In genomic region chr17:74642556-74642955, GRCh38 we compare ENCODE assay signal across 22 cellular contexts. TPM values are rescaled to one million over a fixed set of nuclear protein-coding genes. Genes with fewer than 3 reads are reported as not detected.
A peak's percentile ranks its signal among the peaks of the same experiment; 100 is the strongest.
DNase-seq lines count a peak whose midpoint lies in the region; ATAC-seq, FAIRE-seq and TF ChIP-seq lines count a peak whose summit lies in the region.
"Had no signal": no experiment of that assay in that cellular context is flagged by ENCODE, and none has a peak within 500 bp of the region (broad histone marks: within the 10 kb centered on the region; RNA-seq: fewer than 3 reads in every experiment).

No MANE protein-coding gene starts in this region.

- peaks cover 87% of the 10 kb centered on the region for H3K4me1 Mint-ChIP-seq in CD14-positive monocyte
- H3K4me1 Mint-ChIP-seq in dendritic cell treated with granulocyte-macrophage colony-stimulating factor and Interleukin-4, amounts not matched to agents 40 ng/mL and 50 ng/mL, for 4 days (ENCODE audit: low read depth) = peaks cover 86% of the 10 kb centered on the region

- no peaks in the 10 kb centered on the region for H3K9me3 ChIP-seq in spleen
- H3K9me3 ChIP-seq in upper lobe of right lung = no peaks in the 10 kb centered on the region
- H3K9me3 ChIP-seq in pancreas = no peaks in the 10 kb centered on the region
- H3K9me3 ChIP-seq: HAP-1 had no signal

- 60 to 74% (median 65%) methylated on average over 4 of the region's 4 CpGs for WGBS in spleen, 5 donors
- 19 to 24% methylated on average over 4 of the region's 4 CpGs for WGBS in pancreas, 2 donors

- H3K4me3 Mint-ChIP-seq in CD14-positive monocyte = peak overlapping the region in 1 of 2 donors; percentile 83
- no peak overlapping the region for H3K4me3 Mint-ChIP-seq in dendritic cell treated with granulocyte-macrophage colony-stimulating factor and Interleukin-4, amounts not matched to agents 40 ng/mL and 50 ng/mL, for 4 days
- H3K4me3 Mint-ChIP-seq: CD8-positive, alpha-beta memory T cell had no signal

- no peak for DNase-seq in CD14-positive monocyte (ENCODE audit: low spot score)
- no peak for DNase-seq in spleen
- no peak for DNase-seq in upper lobe of right lung
- DNase-seq in pancreas = no peak
- DNase-seq: ACHN; CD4-positive, CD25-positive, alpha-beta regulatory T cell; CD8-positive, alpha-beta memory T cell; COR-L47; DMS 273 treated with DMSO at 0.1 percent for 48 hours; DND-41; EL; GM23248 had no signal

- peaks cover 5 to 9% of the 10 kb centered on the region in 2 donors for H3K36me3 Mint-ChIP-seq in CD14-positive monocyte
- no peaks in the 10 kb centered on the region for H3K36me3 Mint-ChIP-seq in dendritic cell treated with granulocyte-macrophage colony-stimulating factor and Interleukin-4, amounts not matched to agents 40 ng/mL and 50 ng/mL, for 4 days (ENCODE audit: low read depth)
- H3K36me3 Mint-ChIP-seq: CD4-positive, CD25-positive, alpha-beta regulatory T cell had no signal

- H3K36me3 ChIP-seq in spleen (no peaks in the 10 kb centered on the region), upper lobe of right lung (no peaks in the 10 kb centered on the region), pancreas (no peaks in the 10 kb centered on the region)
- H3K36me3 ChIP-seq: HAP-1 had no signal

- H3K27me3 Mint-ChIP-seq in CD14-positive monocyte (ENCODE audit: low read depth in 3 of 3) = peaks cover 1 to 11% (median 2%) of the 10 kb centered on the region in 3 donors
- peaks cover 49% of the 10 kb centered on the region for H3K27me3 Mint-ChIP-seq in dendritic cell treated with granulocyte-macrophage colony-stimulating factor and Interleukin-4, amounts not matched to agents 40 ng/mL and 50 ng/mL, for 4 days

- intact Hi-C loops in CD14-positive monocyte (cut with micrococcal nuclease) = loop anchor here (5.0 to 10.0 kb wide), 2 partner anchors 110 to 268 kb away; partner anchors contain the start of gene CD300LB (in 1 of the 2)
- intact Hi-C loops in dendritic cell treated with granulocyte-macrophage colony-stimulating factor and Interleukin-4, amounts not matched to agents 40 ng/mL and 50 ng/mL, for 4 days (cut with micrococcal nuclease) = loop anchor here (1.0 kb wide), 1 partner anchor 73 kb away; no protein-coding TSS in a partner anchor
- intact Hi-C loops in spleen (cut with DNase I; ENCODE audit: low total_unique reads) = no loop called here
- intact Hi-C loops in upper lobe of right lung (cut with DNase I) = no loop called here
- intact Hi-C loops in pancreas (cut with DNase I) = no loop called here

- H3K4me3 ChIP-seq in spleen (no peak overlapping the region), upper lobe of right lung (no peak overlapping the region), pancreas (no peak overlapping the region)
- H3K4me3 ChIP-seq: GM12878, GM23248, HAP-1 had no signal

- peak overlapping the region; percentile 99 to 100 (median 100) for H3K27ac Mint-ChIP-seq in CD14-positive monocyte
- H3K27ac Mint-ChIP-seq in dendritic cell treated with granulocyte-macrophage colony-stimulating factor and Interleukin-4, amounts not matched to agents 40 ng/mL and 50 ng/mL, for 4 days = peak overlapping the region; percentile 77

- ATAC-seq in GM18870 (IDR thresholded peaks at IDR 0.05; ENCODE audit: unreplicated experiment) (no peak), upper lobe of right lung (no peak), pancreas (no peak)
- ATAC-seq: GM12878 had no signal

- peaks cover 13 to 55% (median 42%) of the 10 kb centered on the region in 6 donors for H3K4me1 ChIP-seq in spleen
- H3K4me1 ChIP-seq in upper lobe of right lung = no peaks in the 10 kb centered on the region
- H3K4me1 ChIP-seq in pancreas = no peaks in the 10 kb centered on the region
- H3K4me1 ChIP-seq: HAP-1 had no signal

- H3K27ac ChIP-seq in spleen (peak overlapping the region in 5 of 8 donors; percentile 20 to 73 (median 54)), upper lobe of right lung (no peak overlapping the region), pancreas (no peak overlapping the region)
- H3K27ac ChIP-seq: GM23248 had no signal

- peaks cover 0 to 2% (median 0%) of the 10 kb centered on the region in 7 donors for H3K9me3 Mint-ChIP-seq in CD14-positive monocyte
- H3K9me3 Mint-ChIP-seq in dendritic cell treated with granulocyte-macrophage colony-stimulating factor and Interleukin-4, amounts not matched to agents 40 ng/mL and 50 ng/mL, for 4 days = no peaks in the 10 kb centered on the region
- H3K9me3 Mint-ChIP-seq: CD4-positive, CD25-positive, alpha-beta regulatory T cell; CD8-positive, alpha-beta memory T cell had no signal

- no peak for TF ChIP-seq POLR2A in spleen (IDR thresholded peaks at IDR 0.05)

- TF ChIP-seq CTCF in CD14-positive monocyte (IDR thresholded peaks at IDR 0.05) = no peak
- TF ChIP-seq CTCF in spleen (IDR thresholded peaks at IDR 0.05 in 8 of 11, conservative IDR thresholded peaks at IDR 0.05 in 3 of 11) = no peak
- TF ChIP-seq CTCF in upper lobe of right lung (IDR thresholded peaks at IDR 0.05) = no peak
- TF ChIP-seq CTCF in pancreas (IDR thresholded peaks at IDR 0.05) = no peak

- H3K27me3 ChIP-seq in spleen (replicated peaks in 1 of 7) = peaks cover 0 to 57% (median 8%) of the 10 kb centered on the region in 7 donors
- H3K27me3 ChIP-seq in upper lobe of right lung = no peaks in the 10 kb centered on the region
- no peaks in the 10 kb centered on the region for H3K27me3 ChIP-seq in pancreas

- FAIRE-seq in pancreas (lab: Jason Lieb, UNC) = no peak
- FAIRE-seq: A204.1, GM12878, GM19239 had no signal

RNA-seq across cellular contexts. Expression of gene CD300E, which starts 19.0 kb away (rescaled TPM):
- polyA plus RNA-seq in CD14-positive monocyte = 100 to 1,000 TPM in 1 of 2 donors, 10 to 100 TPM in 1; 65.0 to 122 TPM
- 10 to 100 TPM in 3 of 7 donors, 1 to 10 TPM in 4; 1.7 to 20.3 (median 6.4) TPM for total RNA-seq in spleen
- 1 to 10 TPM in 2 of 3 donors, under 1 TPM in 1; 0.99 to 5.3 (median 3.0) TPM for polyA plus RNA-seq in spleen
- total RNA-seq in upper lobe of right lung = 6.5 TPM
- total RNA-seq in pancreas = 1 to 10 TPM in 1 of 6 donors, under 1 TPM in 4, not detected in 1; 0.14 to 1.3 (median 0.16) TPM
- under 1 TPM; 0.27 to 0.31 TPM for polyA plus RNA-seq in pancreas
- total RNA-seq: CD4-positive, CD25-positive, alpha-beta regulatory T cell; CD8-positive, alpha-beta memory T cell; G401; GM12878; GM23248; H4; HT-29 had no signal
- polyA plus RNA-seq: BJ; CD8-positive, alpha-beta memory T cell; GM12878; GM23248 had no signal

RNA-seq across cellular contexts. Expression of gene CD300LD, which starts 50.5 kb away (rescaled TPM):
- under 1 TPM; 0.41 to 0.50 TPM for polyA plus RNA-seq in CD14-positive monocyte
- total RNA-seq in spleen = 1 to 10 TPM in 1 of 7 donors, not detected in 6; 1.4 TPM
- under 1 TPM in 1 of 3 donors, not detected in 2; 0.06 TPM for polyA plus RNA-seq in spleen
- not detected for total RNA-seq in upper lobe of right lung
- total RNA-seq in pancreas = not detected
- not detected for polyA plus RNA-seq in pancreas
- total RNA-seq: CD4-positive, CD25-positive, alpha-beta regulatory T cell; CD8-positive, alpha-beta memory T cell; G401; GM12878; GM23248; H4; HT-29 had no signal
- polyA plus RNA-seq: BJ; CD4-positive, CD25-positive, alpha-beta regulatory T cell; CD8-positive, alpha-beta memory T cell; GM12878; GM23248 had no signal

Comparison
In these comparisons a context has a peak if more than half of its experiments do, and no peak if none do; other contexts are left out.
1. H3K27ac ChIP-seq: peak in spleen (5 of 8); none in upper lobe of right lung (single experiment) and pancreas (0 of 4).
2. intact Hi-C loops: an anchor here in CD14-positive monocyte (5.0 to 10.0 kb wide) and dendritic cell treated with granulocyte-macrophage colony-stimulating factor and Interleukin-4, amounts not matched to agents 40 ng/mL and 50 ng/mL, for 4 days (1.0 kb wide); none called in spleen, upper lobe of right lung and pancreas.